1 cellular context compared by ENCODE assay signal in the genomic region with DNA sequence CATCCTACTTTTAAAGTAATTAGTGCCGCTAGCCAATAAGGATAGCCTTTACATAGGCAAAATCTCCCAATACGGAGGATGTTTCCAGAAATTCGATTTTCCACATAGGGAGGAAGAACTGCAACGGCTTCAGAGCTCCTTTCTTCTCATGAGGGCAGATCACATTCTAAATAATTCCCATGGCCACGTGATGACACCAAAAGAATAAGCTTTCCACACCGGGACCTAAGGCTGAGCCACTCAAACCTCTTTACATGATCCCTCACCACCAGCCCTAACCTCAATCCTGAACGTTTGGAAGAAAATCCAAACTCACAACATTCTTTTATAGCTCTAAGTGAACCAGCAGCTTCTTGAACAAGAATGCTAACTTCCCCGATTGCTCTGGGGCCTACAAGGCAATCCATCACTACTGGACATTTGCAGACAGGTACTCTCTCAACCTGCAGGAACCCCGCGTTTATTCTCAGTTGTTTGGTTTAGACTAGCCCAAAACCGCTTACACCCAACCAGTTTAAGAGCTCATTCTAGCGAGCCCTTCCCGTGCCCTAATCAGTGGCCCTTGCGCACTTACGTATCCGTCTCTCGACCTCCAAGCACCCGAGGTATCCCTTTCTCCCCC.
TF ChIP-seq lines count a peak whose summit lies in the region.

No MANE protein-coding gene starts in this region.

TF ChIP-seq in WTC11, 78 proteins besides CTCF, POLR2A, EP300 and RAD21 (continued from another document):
- TF ChIP-seq USF1 (CRISPR knock-in tag; IDR thresholded peaks at IDR 0.05): peak; percentile 56; the same call in 1 of the 2 replicates
